ENCODE assay signal across 1 cellular context in genomic region chr9:104093647-104094533, GRCh38.
TF ChIP-seq lines count a peak whose summit lies in the region.

Gene SMC2, plus strand, starts transcription at chr9:104094309. Its CDS starts 1,076 bp downstream, at chr9:104095385.

TF ChIP-seq in HepG2, 621 proteins besides CTCF, POLR2A, EP300 and RAD21 (continued from another document and continues in another):
- TF ChIP-seq, protein P1, sequence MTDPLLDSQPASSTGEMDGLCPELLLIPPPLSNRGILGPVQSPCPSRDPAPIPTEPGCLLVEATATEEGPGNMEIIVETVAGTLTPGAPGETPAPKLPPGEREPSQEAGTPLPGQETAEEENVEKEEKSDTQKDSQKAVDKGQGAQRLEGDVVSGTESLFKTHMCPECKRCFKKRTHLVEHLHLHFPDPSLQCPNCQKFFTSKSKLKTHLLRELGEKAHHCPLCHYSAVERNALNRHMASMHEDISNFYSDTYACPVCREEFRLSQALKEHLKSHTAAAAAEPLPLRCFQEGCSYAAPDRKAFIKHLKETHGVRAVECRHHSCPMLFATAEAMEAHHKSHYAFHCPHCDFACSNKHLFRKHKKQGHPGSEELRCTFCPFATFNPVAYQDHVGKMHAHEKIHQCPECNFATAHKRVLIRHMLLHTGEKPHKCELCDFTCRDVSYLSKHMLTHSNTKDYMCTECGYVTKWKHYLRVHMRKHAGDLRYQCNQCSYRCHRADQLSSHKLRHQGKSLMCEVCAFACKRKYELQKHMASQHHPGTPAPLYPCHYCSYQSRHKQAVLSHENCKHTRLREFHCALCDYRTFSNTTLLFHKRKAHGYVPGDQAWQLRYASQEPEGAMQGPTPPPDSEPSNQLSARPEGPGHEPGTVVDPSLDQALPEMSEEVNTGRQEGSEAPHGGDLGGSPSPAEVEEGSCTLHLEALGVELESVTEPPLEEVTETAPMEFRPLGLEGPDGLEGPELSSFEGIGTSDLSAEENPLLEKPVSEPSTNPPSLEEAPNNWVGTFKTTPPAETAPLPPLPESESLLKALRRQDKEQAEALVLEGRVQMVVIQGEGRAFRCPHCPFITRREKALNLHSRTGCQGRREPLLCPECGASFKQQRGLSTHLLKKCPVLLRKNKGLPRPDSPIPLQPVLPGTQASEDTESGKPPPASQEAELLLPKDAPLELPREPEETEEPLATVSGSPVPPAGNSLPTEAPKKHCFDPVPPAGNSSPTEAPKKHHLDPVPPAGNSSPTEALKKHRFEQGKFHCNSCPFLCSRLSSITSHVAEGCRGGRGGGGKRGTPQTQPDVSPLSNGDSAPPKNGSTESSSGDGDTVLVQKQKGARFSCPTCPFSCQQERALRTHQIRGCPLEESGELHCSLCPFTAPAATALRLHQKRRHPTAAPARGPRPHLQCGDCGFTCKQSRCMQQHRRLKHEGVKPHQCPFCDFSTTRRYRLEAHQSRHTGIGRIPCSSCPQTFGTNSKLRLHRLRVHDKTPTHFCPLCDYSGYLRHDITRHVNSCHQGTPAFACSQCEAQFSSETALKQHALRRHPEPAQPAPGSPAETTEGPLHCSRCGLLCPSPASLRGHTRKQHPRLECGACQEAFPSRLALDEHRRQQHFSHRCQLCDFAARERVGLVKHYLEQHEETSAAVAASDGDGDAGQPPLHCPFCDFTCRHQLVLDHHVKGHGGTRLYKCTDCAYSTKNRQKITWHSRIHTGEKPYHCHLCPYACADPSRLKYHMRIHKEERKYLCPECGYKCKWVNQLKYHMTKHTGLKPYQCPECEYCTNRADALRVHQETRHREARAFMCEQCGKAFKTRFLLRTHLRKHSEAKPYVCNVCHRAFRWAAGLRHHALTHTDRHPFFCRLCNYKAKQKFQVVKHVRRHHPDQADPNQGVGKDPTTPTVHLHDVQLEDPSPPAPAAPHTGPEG (CRISPR knock-in tag; IDR thresholded peaks at IDR 0.05), result 0 out of 2 replicates have a peak, but pooled peaks have one; percentile 44
- no peak for TF ChIP-seq SKIL (CRISPR knock-in tag; IDR thresholded peaks at IDR 0.05; ENCODE audit: borderline replicate concordance)
- peak; percentile 23; the same call in 1 of the 2 replicates for TF ChIP-seq ZNF839 (CRISPR knock-in tag; IDR thresholded peaks at IDR 0.05; ENCODE audit: borderline replicate concordance)
- no peak for TF ChIP-seq ZNF225 (CRISPR knock-in tag; IDR thresholded peaks at IDR 0.05)
- TF ChIP-seq ZHX1 (CRISPR knock-in tag; IDR thresholded peaks at IDR 0.05; ENCODE audit: low read depth), result no peak
- TF ChIP-seq ZFP37 (CRISPR knock-in tag; IDR thresholded peaks at IDR 0.05; ENCODE audit: borderline replicate concordance), result peak; percentile 42; the same call in 1 of the 2 replicates
- TF ChIP-seq, protein P2, sequence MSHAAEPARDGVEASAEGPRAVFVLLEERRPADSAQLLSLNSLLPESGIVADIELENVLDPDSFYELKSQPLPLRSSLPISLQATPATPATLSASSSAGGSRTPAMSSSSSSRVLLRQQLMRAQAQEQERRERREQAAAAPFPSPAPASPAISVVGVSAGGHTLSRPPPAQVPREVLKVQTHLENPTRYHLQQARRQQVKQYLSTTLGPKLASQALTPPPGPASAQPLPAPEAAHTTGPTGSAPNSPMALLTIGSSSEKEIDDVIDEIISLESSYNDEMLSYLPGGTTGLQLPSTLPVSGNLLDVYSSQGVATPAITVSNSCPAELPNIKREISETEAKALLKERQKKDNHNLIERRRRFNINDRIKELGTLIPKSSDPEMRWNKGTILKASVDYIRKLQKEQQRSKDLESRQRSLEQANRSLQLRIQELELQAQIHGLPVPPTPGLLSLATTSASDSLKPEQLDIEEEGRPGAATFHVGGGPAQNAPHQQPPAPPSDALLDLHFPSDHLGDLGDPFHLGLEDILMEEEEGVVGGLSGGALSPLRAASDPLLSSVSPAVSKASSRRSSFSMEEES (CRISPR knock-in tag; IDR thresholded peaks at IDR 0.05), result no peak
- no peak for TF ChIP-seq ZNF263 (CRISPR knock-in tag; IDR thresholded peaks at IDR 0.05)
- 0 out of 2 replicates have a peak, but pooled peaks have one; percentile 73 for TF ChIP-seq PBX3 (CRISPR knock-in tag; IDR thresholded peaks at IDR 0.05; ENCODE audit: borderline replicate concordance)
- TF ChIP-seq ESRRA (CRISPR knock-in tag; IDR thresholded peaks at IDR 0.05; ENCODE audit: low read depth), result no peak
- TF ChIP-seq ZSCAN22 (CRISPR knock-in tag; IDR thresholded peaks at IDR 0.05), result no peak
- TF ChIP-seq MYC (CRISPR knock-in tag; IDR thresholded peaks at IDR 0.05; ENCODE audit: borderline replicate concordance), result 0 out of 2 replicates have a peak, but pooled peaks have one; percentile 46
- TF ChIP-seq ZNF34 (CRISPR knock-in tag; IDR thresholded peaks at IDR 0.05; ENCODE audit: borderline replicate concordance), result 0 out of 2 replicates have a peak, but pooled peaks have one; percentile 67
- TF ChIP-seq GABPB1 (CRISPR knock-in tag; IDR thresholded peaks at IDR 0.05), result peak; percentile 84
- no peak for TF ChIP-seq CEBPB (IDR thresholded peaks at IDR 0.05; ENCODE audit: borderline replicate concordance, low read depth, low read length)
- peak; percentile 54; the same call in 1 of the 2 replicates for TF ChIP-seq ATF7-NPFF (CRISPR knock-in tag; IDR thresholded peaks at IDR 0.05; ENCODE audit: low read depth)
- TF ChIP-seq NCOA2 (CRISPR knock-in tag; IDR thresholded peaks at IDR 0.05), result peak; percentile 32; the same call in 1 of the 2 replicates
- TF ChIP-seq ZNF564 (CRISPR knock-in tag; IDR thresholded peaks at IDR 0.05), result no peak
- TF ChIP-seq MTF1 (CRISPR knock-in tag; IDR thresholded peaks at IDR 0.05), result no peak
- peak; percentile 55 for TF ChIP-seq SP4 (CRISPR knock-in tag; IDR thresholded peaks at IDR 0.05)
- peak; percentile 33; the same call in 1 of the 2 replicates for TF ChIP-seq ELF3 (CRISPR knock-in tag; IDR thresholded peaks at IDR 0.05)
- peak; percentile 18; the same call in 1 of the 2 replicates for TF ChIP-seq ATF2 (CRISPR knock-in tag; IDR thresholded peaks at IDR 0.05)
- TF ChIP-seq ZNF235 (CRISPR knock-in tag; IDR thresholded peaks at IDR 0.05; ENCODE audit: borderline replicate concordance), result no peak
- TF ChIP-seq CSRNP2 (CRISPR knock-in tag; conservative IDR thresholded peaks at IDR 0.05; ENCODE audit: low read depth), result no peak
- TF ChIP-seq DDIT3 (CRISPR knock-in tag; IDR thresholded peaks at IDR 0.05), result no peak
- peak; percentile 42 for TF ChIP-seq U2AF1 (optimal IDR thresholded peaks at IDR 0.05; ENCODE audit: low read depth, low read length)
